In genomic region chr13:51942189-51942588, GRCh38 we compare ENCODE assay signal across 13 cellular contexts.
DNase-seq lines count a peak whose midpoint lies in the region; ATAC-seq and TF ChIP-seq lines count a peak whose summit lies in the region.
"Had no signal": no experiment of that assay in that cellular context is flagged by ENCODE, and none has a peak within 500 bp of the region (broad histone marks: within the 10 kb centered on the region; RNA-seq: fewer than 3 reads in every experiment).

No MANE protein-coding gene starts in this region.

- no peaks in the 10 kb centered on the region for H3K27me3 ChIP-seq in MM.1S (replicated peaks; ENCODE audit: insufficient read depth, low read length)
- H3K27me3 ChIP-seq: cardiac muscle cell, neutrophil had no signal

- H3K9me3 ChIP-seq in MM.1S (replicated peaks; ENCODE audit: insufficient read depth, low read length): no peaks in the 10 kb centered on the region
- H3K9me3 ChIP-seq: HAP-1, neutrophil had no signal

- H3K27me3 Mint-ChIP-seq in activated CD4-positive, alpha-beta T cell treated with anti-CD3 and anti-CD28 coated beads, Interleukin-2, amount 10 ng/mL, durations not matched to agents 7 days and 5 days: peaks cover 4% of the 10 kb centered on the region
- peaks cover 19% of the 10 kb centered on the region for H3K27me3 Mint-ChIP-seq in memory B cell

- ATAC-seq in memory B cell (ENCODE audit: low read depth): peak; percentile 28
- ATAC-seq: SK-N-SH treated with all-trans-retinoic acid at 6 μM for 48 hours had no signal

- POLR2A ChIA-PET in activated CD4-positive, alpha-beta T cell treated with anti-CD3 and anti-CD28 coated beads, Interleukin-2, amount 10 ng/mL, durations not matched to agents 7 days and 5 days (lab: Charles Lee): no interaction called here

- H3K4me3 Mint-ChIP-seq in activated CD4-positive, alpha-beta T cell treated with anti-CD3 and anti-CD28 coated beads, Interleukin-2, amount 10 ng/mL, durations not matched to agents 7 days and 5 days: peak overlapping the region; percentile 64
- no peak overlapping the region for H3K4me3 Mint-ChIP-seq in memory B cell

- peak overlapping the region; percentile 20 for H3K4me3 ChIP-seq in MM.1S (ENCODE audit: low read length)
- H3K4me3 ChIP-seq: cardiac muscle cell, HAP-1 had no signal

- peak; percentile 45 for DNase-seq in activated T-cell treated with anti-CD3 and anti-CD28 coated beads, Interleukin-2, amount 50 U/mL, for 1 hour
- no peak for DNase-seq in activated T-cell treated with anti-CD3 and anti-CD28 coated beads for 4 hours
- DNase-seq in MM.1S: peak; percentile 49
- peak; percentile 64 for DNase-seq in activated CD4-positive, alpha-beta T cell treated with anti-CD3 and anti-CD28 coated beads, Interleukin-2, amount 10 ng/mL, durations not matched to agents 7 days and 5 days
- no peak for DNase-seq in memory B cell (ENCODE audit: low spot score in 2 of 2)
- no peak for DNase-seq in NCI-H1694 treated with DMSO at 0.1 percent for 48 hours (lab: John Stamatoyannopoulos, UW)
- DNase-seq in NCI-H446 (lab: John Stamatoyannopoulos, UW): no peak
- no peak for DNase-seq in OCI-M2 (lab: John Stamatoyannopoulos, UW; ENCODE audit: unreplicated experiment)
- DNase-seq: KBM-7 had no signal

- TF ChIP-seq CTCF in MM.1S (IDR thresholded peaks at IDR 0.05; ENCODE audit: low read length): no peak

- H3K27ac Mint-ChIP-seq in activated CD4-positive, alpha-beta T cell treated with anti-CD3 and anti-CD28 coated beads, Interleukin-2, amount 10 ng/mL, durations not matched to agents 7 days and 5 days: peak overlapping the region; percentile 87
- no peak overlapping the region for H3K27ac Mint-ChIP-seq in memory B cell

- no peaks in the 10 kb centered on the region for H4K20me1 ChIP-seq in MM.1S (ENCODE audit: insufficient read depth, low read length)

- H3K9ac ChIP-seq in MM.1S (ENCODE audit: low read length): no peak overlapping the region

- H3K9me2 ChIP-seq in MM.1S (replicated peaks; ENCODE audit: insufficient read depth, low read length): no peaks in the 10 kb centered on the region

- peaks cover 54% of the 10 kb centered on the region for H3K4me1 Mint-ChIP-seq in activated CD4-positive, alpha-beta T cell treated with anti-CD3 and anti-CD28 coated beads, Interleukin-2, amount 10 ng/mL, durations not matched to agents 7 days and 5 days
- peaks cover 12% of the 10 kb centered on the region for H3K4me1 Mint-ChIP-seq in memory B cell

- 0 out of 2 replicates have a peak, but pooled peaks cover 7% of the 10 kb centered on the region for H3K4me1 ChIP-seq in MM.1S (ENCODE audit: low read length)
- H3K4me1 ChIP-seq: HAP-1 had no signal

- H3K79me2 ChIP-seq in MM.1S (ENCODE audit: low read length): no peaks in the 10 kb centered on the region

- CTCF ChIA-PET in activated CD4-positive, alpha-beta T cell treated with anti-CD3 and anti-CD28 coated beads, Interleukin-2, amount 10 ng/mL, durations not matched to agents 7 days and 5 days (lab: Charles Lee): no interaction called here

- peak overlapping the region; percentile 48; the same call in 1 of the 2 replicates for H3K4me2 ChIP-seq in MM.1S (ENCODE audit: low read depth, low read length)

- no peak overlapping the region for H3K27ac ChIP-seq in MM.1S (ENCODE audit: low read length)
- H3K27ac ChIP-seq: cardiac muscle cell, neutrophil had no signal

- no peaks in the 10 kb centered on the region for H3K36me3 Mint-ChIP-seq in activated CD4-positive, alpha-beta T cell treated with anti-CD3 and anti-CD28 coated beads, Interleukin-2, amount 10 ng/mL, durations not matched to agents 7 days and 5 days (ENCODE audit: low read depth)
- no peaks in the 10 kb centered on the region for H3K36me3 Mint-ChIP-seq in memory B cell

- no peak overlapping the region for H2AFZ ChIP-seq in MM.1S (ENCODE audit: low read length)

- no peaks in the 10 kb centered on the region for H3K9me3 Mint-ChIP-seq in activated CD4-positive, alpha-beta T cell treated with anti-CD3 and anti-CD28 coated beads, Interleukin-2, amount 10 ng/mL, durations not matched to agents 7 days and 5 days
- H3K9me3 Mint-ChIP-seq in memory B cell: no peaks in the 10 kb centered on the region

- H3K36me3 ChIP-seq in MM.1S (replicated peaks; ENCODE audit: insufficient read depth, low read length): no peaks in the 10 kb centered on the region
- H3K36me3 ChIP-seq: cardiac muscle cell, HAP-1, neutrophil had no signal

- H3F3A ChIP-seq in MM.1S (ENCODE audit: insufficient read depth, low read length): no peaks in the 10 kb centered on the region

Comparison
In these comparisons a context has a peak if more than half of its experiments do, and no peak if none do; other contexts are left out.
1. DNase-seq: peak in activated T-cell treated with anti-CD3 and anti-CD28 coated beads, Interleukin-2, amount 50 U/mL, for 1 hour (single experiment), MM.1S (single experiment) and activated CD4-positive, alpha-beta T cell treated with anti-CD3 and anti-CD28 coated beads, Interleukin-2, amount 10 ng/mL, durations not matched to agents 7 days and 5 days (single experiment); none in activated T-cell treated with anti-CD3 and anti-CD28 coated beads for 4 hours (single experiment), memory B cell (0 of 2), NCI-H1694 treated with DMSO at 0.1 percent for 48 hours (single experiment), NCI-H446 (0 of 2) and OCI-M2 (single experiment).